In genomic region chr3:148974726-148975125, GRCh38 we compare ENCODE assay signal across 10 cellular contexts. TPM values are rescaled to one million over a fixed set of nuclear protein-coding genes. Genes with fewer than 3 reads are reported as not detected.
DNase-seq lines count a peak whose midpoint lies in the region; ATAC-seq and TF ChIP-seq lines count a peak whose summit lies in the region.
"Had no signal": no experiment of that assay in that cellular context is flagged by ENCODE, and none has a peak within 500 bp of the region (broad histone marks: within the 10 kb centered on the region; RNA-seq: fewer than 3 reads in every experiment).

No MANE protein-coding gene starts in this region.

- intact Hi-C loops in activated naive CD4-positive, alpha-beta T cell treated with anti-CD3 and anti-CD28 coated beads for 36 hours (cut with micrococcal nuclease): no loop called here
- intact Hi-C loops in thyroid gland (cut with DNase I): no loop called here

- H3K4me1 ChIP-seq in thyroid gland: no peaks in the 10 kb centered on the region

- H3K36me3 ChIP-seq in thyroid gland: no peaks in the 10 kb centered on the region
- H3K36me3 ChIP-seq: cardiac muscle cell had no signal

- peak overlapping the region; percentile 15 for H3K4me3 Mint-ChIP-seq in memory B cell
- H3K4me3 Mint-ChIP-seq in activated naive CD4-positive, alpha-beta T cell treated with anti-CD3 and anti-CD28 coated beads for 36 hours: no peak overlapping the region

- no peaks in the 10 kb centered on the region for H3K27me3 Mint-ChIP-seq in memory B cell
- H3K27me3 Mint-ChIP-seq in activated naive CD4-positive, alpha-beta T cell treated with anti-CD3 and anti-CD28 coated beads for 36 hours (ENCODE audit: low read depth): no peaks in the 10 kb centered on the region

- peaks cover 4% of the 10 kb centered on the region for H3K9me3 Mint-ChIP-seq in memory B cell
- H3K9me3 Mint-ChIP-seq in activated naive CD4-positive, alpha-beta T cell treated with anti-CD3 and anti-CD28 coated beads for 36 hours: peaks cover 4% of the 10 kb centered on the region

- H3K9me3 ChIP-seq in thyroid gland: no peaks in the 10 kb centered on the region

- no peak overlapping the region for H3K27ac Mint-ChIP-seq in memory B cell
- H3K27ac Mint-ChIP-seq in activated naive CD4-positive, alpha-beta T cell treated with anti-CD3 and anti-CD28 coated beads for 36 hours: no peak overlapping the region

- TF ChIP-seq CTCF in thyroid gland (IDR thresholded peaks at IDR 0.05): no peak

- WGBS in thyroid gland, 2 donors: 90% methylated on average over 2 of the region's 2 CpGs

- no peak overlapping the region for H3K27ac ChIP-seq in thyroid gland
- H3K27ac ChIP-seq: cardiac muscle cell had no signal

- in situ Hi-C loops in ACHN (cut with HindIII; ENCODE audit: low pct_ligation_motif_present, low pct_unique_long_range_greater_than_20kb, low sequenced_read_pairs): no loop called here

- DNase-seq in OCI-M1 (lab: John Stamatoyannopoulos, UW): peak; percentile 50
- no peak for DNase-seq in memory B cell (ENCODE audit: low spot score in 2 of 2)
- no peak for DNase-seq in ACHN
- no peak for DNase-seq in activated naive CD4-positive, alpha-beta T cell treated with anti-CD3 and anti-CD28 coated beads for 36 hours
- no peak for DNase-seq in thyroid gland
- no peak for DNase-seq in SHP77 treated with DMSO at 0.1 percent for 48 hours (lab: John Stamatoyannopoulos, UW)
- DNase-seq: NCI-H1417 treated with DMSO at 0.1 percent for 48 hours had no signal

- H3K27me3 ChIP-seq in thyroid gland: no peaks in the 10 kb centered on the region

- TF ChIP-seq POLR2A in GM18505 (IDR thresholded peaks at IDR 0.05; ENCODE audit: borderline replicate concordance, extremely low read depth, insufficient read depth, insufficient read length) (no peak), thyroid gland (IDR thresholded peaks at IDR 0.05) (no peak)

- H3K36me3 Mint-ChIP-seq in memory B cell: peaks cover 2% of the 10 kb centered on the region
- H3K36me3 Mint-ChIP-seq in activated naive CD4-positive, alpha-beta T cell treated with anti-CD3 and anti-CD28 coated beads for 36 hours (ENCODE audit: low read depth): no peaks in the 10 kb centered on the region

- H3K4me1 Mint-ChIP-seq in memory B cell: peaks cover 2% of the 10 kb centered on the region
- H3K4me1 Mint-ChIP-seq in activated naive CD4-positive, alpha-beta T cell treated with anti-CD3 and anti-CD28 coated beads for 36 hours (ENCODE audit: low read depth): peaks cover 2% of the 10 kb centered on the region

- peak; percentile 69 for ATAC-seq in GM18505 (IDR thresholded peaks at IDR 0.05; ENCODE audit: unreplicated experiment)
- ATAC-seq in HG02571 (IDR thresholded peaks at IDR 0.05; ENCODE audit: unreplicated experiment): peak; percentile 66
- ATAC-seq in memory B cell (ENCODE audit: low read depth): peak; percentile 65

- no peak overlapping the region for H3K4me3 ChIP-seq in thyroid gland (replicated peaks in 1 of 3)
- H3K4me3 ChIP-seq: cardiac muscle cell had no signal

- CTCF ChIA-PET in activated naive CD4-positive, alpha-beta T cell treated with anti-CD3 and anti-CD28 coated beads for 36 hours (lab: Charles Lee): interaction anchor here (1.1 to 1.8 kb wide), 2 partner anchors 12 to 146 kb away, joined by 3 to 4 read pairs; no protein-coding TSS in a partner anchor

RNA-seq across cellular contexts. Expression of gene GYG1, which starts 16.6 kb away (rescaled TPM):
- 10 to 100 TPM; 13.5 to 13.9 TPM for total RNA-seq in activated naive CD4-positive, alpha-beta T cell treated with anti-CD3 and anti-CD28 coated beads for 36 hours
- total RNA-seq in thyroid gland: 10 to 100 TPM; 26.4 to 86.3 (median 29.3) TPM
